9 cellular contexts compared by ENCODE assay signal in the genomic region with DNA sequence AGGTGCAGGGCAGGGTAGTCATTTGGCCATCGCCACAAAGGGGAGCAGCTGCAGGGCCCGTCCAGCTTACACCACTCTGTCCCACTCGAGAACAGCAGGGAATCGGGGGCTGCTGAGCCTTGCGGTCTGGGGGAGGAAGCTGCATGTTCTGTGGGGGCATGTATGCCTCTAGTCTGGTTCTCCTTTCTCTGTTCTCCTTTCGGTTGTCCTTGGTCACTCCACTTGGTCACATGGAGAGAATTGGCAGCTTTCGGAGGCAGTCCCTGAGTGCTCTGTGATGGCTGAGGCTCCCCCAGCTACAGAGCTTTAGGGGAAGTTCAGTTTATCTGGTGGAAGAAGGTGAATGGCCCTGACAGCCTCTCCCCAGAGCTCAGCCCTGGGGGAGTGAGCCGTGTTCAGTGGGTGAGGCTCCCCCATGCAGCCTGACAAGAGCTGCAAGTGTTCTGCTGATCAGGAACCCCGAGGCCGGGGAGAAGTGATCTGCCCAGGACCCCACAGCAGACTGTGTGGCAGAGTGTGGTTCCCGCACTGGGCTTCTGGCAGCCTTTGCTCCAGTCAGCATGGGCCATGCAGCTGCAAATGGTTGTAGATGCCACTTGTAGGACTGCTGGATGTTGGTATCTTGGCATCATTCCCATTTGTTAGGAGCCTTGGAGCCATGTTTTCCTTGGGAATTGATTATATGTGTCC.
DNase-seq lines count a peak whose midpoint lies in the region; ATAC-seq and TF ChIP-seq lines count a peak whose summit lies in the region.
"Had no signal": no experiment of that assay in that cellular context is flagged by ENCODE, and none has a peak within 500 bp of the region (broad histone marks: within the 10 kb centered on the region; RNA-seq: fewer than 3 reads in every experiment).

No MANE protein-coding gene starts in this region.

- no peaks in the 10 kb centered on the region for H3K9me3 ChIP-seq in mucosa of stomach (ENCODE audit: control insufficient read depth, low read length)

- H3K4me1 Mint-ChIP-seq in activated naive CD8-positive, alpha-beta T cell (ENCODE audit: low read depth): peaks cover 47% of the 10 kb centered on the region

- H3K4me3 Mint-ChIP-seq in activated naive CD8-positive, alpha-beta T cell: peak overlapping the region; percentile 79

- H3K4me3 ChIP-seq in GM12875 (ENCODE audit: low read depth, low read length) (peak overlapping the region; percentile 28), mucosa of stomach (ENCODE audit: low read length) (no peak overlapping the region)
- H3K4me3 ChIP-seq: SK-N-MC had no signal

- H3K36me3 ChIP-seq in mucosa of stomach (ENCODE audit: control insufficient read depth, insufficient read depth, low read length): no peaks in the 10 kb centered on the region

- H3K9me3 Mint-ChIP-seq in activated naive CD8-positive, alpha-beta T cell (ENCODE audit: low read depth): no peaks in the 10 kb centered on the region

- H3K27me3 Mint-ChIP-seq in activated naive CD8-positive, alpha-beta T cell: no peaks in the 10 kb centered on the region

- ATAC-seq in GM21360 (IDR thresholded peaks at IDR 0.05; ENCODE audit: unreplicated experiment): peak; percentile 86
- ATAC-seq in HG03565 (IDR thresholded peaks at IDR 0.05; ENCODE audit: unreplicated experiment): peak; percentile 81

- H3K36me3 Mint-ChIP-seq in activated naive CD8-positive, alpha-beta T cell: no peaks in the 10 kb centered on the region

- no peak for TF ChIP-seq CTCF in GM12875 (IDR thresholded peaks at IDR 0.05; ENCODE audit: borderline replicate concordance, insufficient read depth, low read depth, low read length)

- H3K27ac Mint-ChIP-seq in activated naive CD8-positive, alpha-beta T cell: peak overlapping the region; percentile 83

- peak overlapping the region; percentile 35 for H3K9ac ChIP-seq in mucosa of stomach (ENCODE audit: low read length)

- peaks cover 43% of the 10 kb centered on the region for H3K4me1 ChIP-seq in mucosa of stomach (ENCODE audit: control insufficient read depth, insufficient read depth, low read length)

- no peaks in the 10 kb centered on the region for H3K27me3 ChIP-seq in mucosa of stomach (ENCODE audit: control insufficient read depth, insufficient read depth, low read length)

- DNase-seq in NCI-H2081 treated with DMSO at 0.1 percent for 48 hours (lab: John Stamatoyannopoulos, UW) (no peak), NCI-H1092 (lab: John Stamatoyannopoulos, UW) (no peak), NCI-H1092 treated with DMSO at 0.1 percent for 48 hours (lab: John Stamatoyannopoulos, UW) (no peak)
